8 cellular contexts compared by ENCODE assay signal in the genomic region with DNA sequence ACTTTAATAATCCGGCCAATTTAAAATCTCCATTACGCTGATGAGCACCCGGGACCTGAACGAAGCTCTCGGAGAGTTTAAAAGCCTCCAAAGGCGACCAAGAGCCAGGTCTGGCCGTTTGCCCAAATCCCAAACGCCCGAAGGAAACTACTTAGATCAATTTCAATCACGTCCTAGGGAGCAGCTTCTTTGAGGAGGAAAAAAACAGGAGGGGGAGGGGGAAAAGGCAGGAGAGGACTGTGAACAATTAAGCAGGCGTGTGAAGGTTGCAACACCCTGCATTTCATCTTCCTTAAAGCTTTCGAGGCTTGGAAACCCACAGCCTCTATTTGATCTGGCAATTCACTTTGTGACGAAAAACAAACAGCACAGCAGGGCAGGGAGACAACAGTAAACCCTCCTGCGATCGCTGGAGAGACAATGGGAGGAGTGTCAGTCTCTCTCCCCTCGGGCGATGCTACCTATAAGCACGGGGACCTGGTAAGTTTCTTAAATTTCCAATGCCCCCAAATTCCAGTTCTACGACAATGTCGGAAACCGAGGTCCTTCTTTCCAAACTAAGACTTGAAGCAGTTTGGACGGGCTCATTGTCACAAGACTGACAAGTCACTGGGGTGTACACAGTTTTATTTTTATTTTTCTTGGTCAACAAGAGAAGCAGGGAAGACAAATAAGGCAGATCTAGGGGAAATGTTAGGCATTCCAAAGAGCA. TPM values are rescaled to one million over a fixed set of nuclear protein-coding genes. Genes with fewer than 3 reads are reported as not detected.
A peak's percentile ranks its signal among the peaks of the same experiment; 100 is the strongest.
DNase-seq lines count a peak whose midpoint lies in the region; ATAC-seq and TF ChIP-seq lines count a peak whose summit lies in the region.

No MANE protein-coding gene starts in this region.

- TF ChIP-seq RAD21 in SK-N-SH (IDR thresholded peaks at IDR 0.05; ENCODE audit: low read length) = 0 out of 2 replicates have a peak, but pooled peaks have one; percentile 8

- no peaks in the 10 kb centered on the region for H3K9me2 ChIP-seq in MM.1S (replicated peaks; ENCODE audit: insufficient read depth, low read length)
- H3K9me2 ChIP-seq in SK-N-SH = no peaks in the 10 kb centered on the region

- H3K4me3 Mint-ChIP-seq in stimulated activated naive CD8-positive, alpha-beta T cell treated with anti-CD3 and anti-CD28 coated beads, Interleukin-15, amount 100 ng/mL, for 72 hours = peak overlapping the region; percentile 93 to 95

- H3K27me3 ChIP-seq in MM.1S (replicated peaks; ENCODE audit: insufficient read depth, low read length) (no peaks in the 10 kb centered on the region), SK-N-SH (ENCODE audit: insufficient read depth) (no peaks in the 10 kb centered on the region)

- no peak overlapping the region for H2AFZ ChIP-seq in MM.1S (ENCODE audit: low read length)
- no peak overlapping the region for H2AFZ ChIP-seq in SK-N-SH (ENCODE audit: low read depth)

- H3F3A ChIP-seq in MM.1S (ENCODE audit: insufficient read depth, low read length) (peaks cover 57% of the 10 kb centered on the region), SK-N-SH (replicated peaks; ENCODE audit: insufficient read depth) (peaks cover 55% of the 10 kb centered on the region)

- H3K79me2 ChIP-seq in MM.1S (ENCODE audit: low read length) (peaks cover 65% of the 10 kb centered on the region), SK-N-SH (ENCODE audit: insufficient read depth) (peaks cover 71% of the 10 kb centered on the region)

- peaks cover 0 to 8% of the 10 kb centered on the region in 2 donors for H3K9me3 Mint-ChIP-seq in stimulated activated naive CD8-positive, alpha-beta T cell treated with anti-CD3 and anti-CD28 coated beads, Interleukin-15, amount 100 ng/mL, for 72 hours

- peaks cover 64% of the 10 kb centered on the region for H3K4me1 Mint-ChIP-seq in stimulated activated naive CD8-positive, alpha-beta T cell treated with anti-CD3 and anti-CD28 coated beads, Interleukin-15, amount 100 ng/mL, for 72 hours

- H3K4me1 ChIP-seq in MM.1S (ENCODE audit: low read length) = peaks cover 22% of the 10 kb centered on the region
- H3K4me1 ChIP-seq in SK-N-SH (ENCODE audit: control insufficient read depth in 1 of 2, insufficient read depth in 2 of 2, low read depth in 1 of 2, low read length in 1 of 2) = peaks cover 21 to 37% of the 10 kb centered on the region in 2 experiments

- H4K20me1 ChIP-seq in MM.1S (ENCODE audit: insufficient read depth, low read length) (peaks cover 14% of the 10 kb centered on the region; the same call in 1 of the 2 replicates), SK-N-SH (ENCODE audit: insufficient read depth) (peaks cover 57% of the 10 kb centered on the region)

- H3K27me3 Mint-ChIP-seq in stimulated activated naive CD8-positive, alpha-beta T cell treated with anti-CD3 and anti-CD28 coated beads, Interleukin-15, amount 100 ng/mL, for 72 hours = no peaks in the 10 kb centered on the region

- H3K36me3 ChIP-seq in MM.1S (replicated peaks; ENCODE audit: insufficient read depth, low read length) (peaks cover 35% of the 10 kb centered on the region), SK-N-SH (replicated peaks in 1 of 2; ENCODE audit: control insufficient read depth in 1 of 2, insufficient read depth in 2 of 2, low read length in 1 of 2) (peaks cover 33 to 56% of the 10 kb centered on the region in 2 experiments)

- intact Hi-C loops in left colon (cut with DNase I, micrococcal nuclease) = loop anchor here in 1 of 2 donors (10.0 kb wide), 1 partner anchor 981 kb away; no protein-coding TSS in a partner anchor

- peak overlapping the region; percentile 100 for H3K27ac Mint-ChIP-seq in stimulated activated naive CD8-positive, alpha-beta T cell treated with anti-CD3 and anti-CD28 coated beads, Interleukin-15, amount 100 ng/mL, for 72 hours

- H3K4me3 ChIP-seq in MM.1S (ENCODE audit: low read length) = peak overlapping the region; percentile 85
- peak overlapping the region; percentile 95 to 97 for H3K4me3 ChIP-seq in SK-N-SH (ENCODE audit: low read depth in 2 of 2, low read length in 1 of 2)

- 0 out of 4 replicates have a peak, but pooled peaks of 1 of the 2 experiments have one; percentile 43 for TF ChIP-seq EP300 in SK-N-SH (IDR thresholded peaks at IDR 0.05; ENCODE audit: borderline replicate concordance in 1 of 2, low read depth in 1 of 2, low read length in 1 of 2)

- H3K27ac ChIP-seq in MM.1S (ENCODE audit: low read length) = peak overlapping the region; percentile 99
- peak overlapping the region; percentile 80 to 99 for H3K27ac ChIP-seq in SK-N-SH (ENCODE audit: low read depth in 2 of 2, low read length in 1 of 2)
- H3K27ac ChIP-seq in cingulate gyrus (ENCODE audit: low read depth, low read length) = peak overlapping the region; percentile 97

- peak; percentile 24 for ATAC-seq in left colon
- no peak for ATAC-seq in stimulated activated naive CD8-positive, alpha-beta T cell treated with anti-CD3 and anti-CD28 coated beads, Interleukin-15, amount 100 ng/mL, for 72 hours
- ATAC-seq in GM21529 (IDR thresholded peaks at IDR 0.05; ENCODE audit: unreplicated experiment) = no peak
- ATAC-seq in GM18861 (IDR thresholded peaks at IDR 0.05; ENCODE audit: unreplicated experiment) = no peak

- 2% methylated on average over 22 of the region's 22 CpGs for WGBS in SK-N-SH (ENCODE audit: low lambda C conversion rate)

- POLR2A ChIA-PET in SK-N-SH (lab: Yijun Ruan, JAX) = interaction anchor here (0.7 to 3.9 kb wide), 2 partner anchors 102 to 388 kb away, joined by 3 to 24 read pairs; no protein-coding TSS in a partner anchor

- H3K4me2 ChIP-seq in MM.1S (ENCODE audit: low read depth, low read length) (peak overlapping the region; percentile 78), SK-N-SH (peak overlapping the region; percentile 93)

- CTCF ChIA-PET in SK-N-SH (lab: Yijun Ruan, JAX) = interaction anchor here (0.9 to 1.6 kb wide), 3 partner anchors 22 to 984 kb away, joined by 3 to 4 read pairs (median 3); no protein-coding TSS in a partner anchor

- TF ChIP-seq CTCF in MM.1S (IDR thresholded peaks at IDR 0.05; ENCODE audit: low read length) (no peak), SK-N-SH (IDR thresholded peaks at IDR 0.05) (no peak)

- H3K9ac ChIP-seq in MM.1S (ENCODE audit: low read length) = peak overlapping the region; percentile 98
- peak overlapping the region; percentile 98 for H3K9ac ChIP-seq in SK-N-SH

- no peaks in the 10 kb centered on the region for H3K9me3 ChIP-seq in MM.1S (replicated peaks; ENCODE audit: insufficient read depth, low read length)
- no peaks in the 10 kb centered on the region for H3K9me3 ChIP-seq in SK-N-SH

- DNase-seq in DMS53 treated with DMSO at 0.1 percent for 48 hours (lab: John Stamatoyannopoulos, UW; ENCODE audit: unreplicated experiment) (peak; percentile 78), MM.1S (peak; percentile 45), SK-N-SH (peak; percentile 58), left colon (peak; percentile 72)
- DNase-seq in stimulated activated naive CD8-positive, alpha-beta T cell treated with anti-CD3 and anti-CD28 coated beads, Interleukin-15, amount 100 ng/mL, for 72 hours = peak in 1 of 2 donors; percentile 53

TF ChIP-seq in SK-N-SH, 30 proteins besides CTCF, POLR2A, EP300 and RAD21:
- 0 out of 2 replicates have a peak, but pooled peaks have one; percentile 14 for TF ChIP-seq TAF1 (IDR thresholded peaks at IDR 0.05; ENCODE audit: borderline replicate concordance, low read depth, low read length)
- peak; percentile 28; the same call in 1 of the 2 replicates for TF ChIP-seq TCF12 (IDR thresholded peaks at IDR 0.05)
- 0 out of 2 replicates have a peak, but pooled peaks have one; percentile 17 for TF ChIP-seq POLR2AphosphoS5 (IDR thresholded peaks at IDR 0.05; ENCODE audit: low read depth, low read length)
- 0 out of 2 replicates have a peak, but pooled peaks have one; percentile 4 for TF ChIP-seq NFIC (IDR thresholded peaks at IDR 0.05; ENCODE audit: borderline replicate concordance)
- peak; percentile 20; the same call in 1 of the 2 replicates for TF ChIP-seq SMC3 (IDR thresholded peaks at IDR 0.05; ENCODE audit: low read depth, low read length)
- TF ChIP-seq NRF1 (IDR thresholded peaks at IDR 0.05; ENCODE audit: low read depth, low read length) = no peak
- no peak for TF ChIP-seq FOXM1 (IDR thresholded peaks at IDR 0.05; ENCODE audit: low read depth)

RNA-seq across cellular contexts. Expression of a gene that starts 1.1 kb away (rescaled TPM):
- 127 and 148 TPM in 2 replicates for polyA plus RNA-seq in SK-N-SH (2012; rRNA removed)
- polyA plus RNA-seq in SK-N-SH (2012; cell fraction: cytosol; rRNA removed) = 72.3 and 76.2 TPM in 2 replicates
- 687 and 844 TPM in 2 replicates for polyA plus RNA-seq in SK-N-SH (2012; cell fraction: nucleus; rRNA removed)
- 100 to 1,000 TPM; 359 to 434 TPM for total RNA-seq in left colon
